ENCODE assay signal across 8 cellular contexts in the genomic region with DNA sequence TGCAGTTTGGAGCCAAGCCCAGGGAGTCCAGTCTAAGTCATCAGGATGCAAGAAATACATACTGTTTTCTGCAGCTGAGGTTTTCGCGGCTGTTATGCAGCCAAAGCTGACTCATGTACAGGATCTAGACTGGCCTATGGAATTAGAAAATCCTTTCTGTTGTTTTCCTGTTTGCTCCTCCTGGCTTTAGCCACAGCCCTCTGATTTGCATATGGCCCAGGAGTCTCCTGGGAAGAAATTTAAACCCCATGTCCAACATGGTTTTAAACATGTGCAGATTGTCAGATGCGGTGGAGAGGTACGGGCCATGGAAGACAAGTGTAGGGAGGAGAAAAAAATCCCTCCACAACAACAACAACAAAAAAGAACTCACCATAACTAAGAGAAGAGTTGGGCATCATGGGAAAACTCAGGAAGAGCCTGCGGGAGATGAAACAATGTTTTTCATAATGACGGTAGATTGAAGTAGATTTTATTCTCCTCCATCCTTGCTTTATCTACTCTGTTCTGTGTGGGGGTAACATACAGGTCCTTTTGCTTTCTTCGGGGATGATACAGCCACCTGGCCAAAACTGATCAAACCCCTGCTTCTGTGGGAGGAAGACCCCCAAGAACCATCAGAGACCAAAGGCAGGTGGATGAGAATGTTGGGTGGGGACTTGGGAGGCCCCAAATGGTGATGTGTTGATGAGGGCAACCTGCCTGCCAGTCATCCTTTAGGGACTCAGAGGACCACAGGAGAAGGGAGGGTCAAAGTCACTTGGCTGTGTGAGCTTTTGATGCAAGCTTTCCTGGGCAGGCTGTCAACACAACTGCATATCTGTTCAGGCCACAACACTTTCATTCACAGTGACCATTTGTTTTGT. TPM values are rescaled to one million over a fixed set of nuclear protein-coding genes. Genes with fewer than 3 reads are reported as not detected.
A peak's percentile ranks its signal among the peaks of the same experiment; 100 is the strongest.
DNase-seq lines count a peak whose midpoint lies in the region; ATAC-seq and TF ChIP-seq lines count a peak whose summit lies in the region.

No MANE protein-coding gene starts in this region.

- POLR2A ChIA-PET in Caco-2 (lab: Charles Lee): no interaction called here

- H3K4me1 ChIP-seq in Caco-2: no peaks in the 10 kb centered on the region

- CTCF ChIA-PET in Caco-2 (lab: Charles Lee): no interaction called here

- H3K9me3 ChIP-seq in Caco-2: no peaks in the 10 kb centered on the region

- H3K27ac Mint-ChIP-seq in Caco-2 (ENCODE audit: unreplicated experiment): peak overlapping the region; percentile 89
- H3K27ac Mint-ChIP-seq in activated naive CD4-positive, alpha-beta T cell treated with anti-CD3 and anti-CD28 coated beads, Interleukin-2, amount 50 U/mL, for 72 hours: peak overlapping the region; percentile 2 to 94

- peak in 1 of 2 donors; percentile 57 for ATAC-seq in activated naive CD4-positive, alpha-beta T cell treated with anti-CD3 and anti-CD28 coated beads, Interleukin-2, amount 50 U/mL, for 72 hours
- ATAC-seq in HG02884 (IDR thresholded peaks at IDR 0.05; ENCODE audit: unreplicated experiment) (no peak), GM21825 (IDR thresholded peaks at IDR 0.05; ENCODE audit: unreplicated experiment) (no peak), HG03280 (IDR thresholded peaks at IDR 0.05; ENCODE audit: unreplicated experiment) (no peak)

- no peaks in the 10 kb centered on the region for H3K27me3 ChIP-seq in Caco-2 (replicated peaks; ENCODE audit: control insufficient read depth, insufficient read depth, low read length)

- intact Hi-C loops in Caco-2 (cut with micrococcal nuclease; ENCODE audit: unreplicated experiment): no loop called here

- no peaks in the 10 kb centered on the region for H3K4me1 Mint-ChIP-seq in Caco-2 (ENCODE audit: low read depth, unreplicated experiment)

- no peak overlapping the region for H3K4me3 Mint-ChIP-seq in Caco-2 (ENCODE audit: unreplicated experiment)

- H3K36me3 ChIP-seq in Caco-2 (ENCODE audit: control insufficient read depth, insufficient read depth, low read length): no peaks in the 10 kb centered on the region

- TF ChIP-seq CTCF in Caco-2 (IDR thresholded peaks at IDR 0.05; ENCODE audit: insufficient read depth in 1 of 2, low read depth in 1 of 2, low read length in 1 of 2, severe bottlenecking in 1 of 2, unreplicated experiment in 1 of 2): no peak

- DNase-seq in Caco-2 (peak; percentile 25 to 67), HPDE6-E6E7 (ENCODE audit: extremely low spot score) (peak; percentile 91), islet precursor cell (peak; percentile 94)
- no peak for DNase-seq in activated naive CD4-positive, alpha-beta T cell treated with anti-CD3 and anti-CD28 coated beads, Interleukin-2, amount 50 U/mL, for 72 hours (ENCODE audit: low spot score in 2 of 2)
- DNase-seq in stimulated activated CD4-positive, alpha-beta T cell treated with anti-CD3 and anti-CD28 coated beads, Interleukin-4, amount 100 ng/mL, for 4 hours: no peak

- no peaks in the 10 kb centered on the region for H3K27me3 Mint-ChIP-seq in Caco-2 (ENCODE audit: insufficient read depth, unreplicated experiment)

- H3K4me3 ChIP-seq in Caco-2 (ENCODE audit: low read depth, low read length): no peak overlapping the region

- TSS peak; percentile 59 for BruUV-seq in Caco-2 (replicated peaks; lab: Mats Ljungman, UMichigan)

- no peaks in the 10 kb centered on the region for H3K9me3 Mint-ChIP-seq in Caco-2 (ENCODE audit: unreplicated experiment)
- H3K9me3 Mint-ChIP-seq in activated naive CD4-positive, alpha-beta T cell treated with anti-CD3 and anti-CD28 coated beads, Interleukin-2, amount 50 U/mL, for 72 hours: no peaks in the 10 kb centered on the region

- no peaks in the 10 kb centered on the region for H3K36me3 Mint-ChIP-seq in Caco-2 (ENCODE audit: insufficient read depth, unreplicated experiment)
- peaks cover 0 to 5% of the 10 kb centered on the region in 2 donors for H3K36me3 Mint-ChIP-seq in activated naive CD4-positive, alpha-beta T cell treated with anti-CD3 and anti-CD28 coated beads, Interleukin-2, amount 50 U/mL, for 72 hours

RNA-seq across cellular contexts. Expression of gene GNA12, which starts 29.8 kb away (rescaled TPM):
- 59.3 and 63.8 TPM in 2 replicates for total RNA-seq in Caco-2 (2022)
- total RNA-seq in activated naive CD4-positive, alpha-beta T cell treated with anti-CD3 and anti-CD28 coated beads, Interleukin-2, amount 50 U/mL, for 72 hours: 10 to 100 TPM; 16.7 to 19.8 TPM

Comparison
In these comparisons a context has a peak if more than half of its experiments do, and no peak if none do; other contexts are left out.
1. DNase-seq: peak in Caco-2 (2 of 2), HPDE6-E6E7 (single experiment) and islet precursor cell (single experiment); none in activated naive CD4-positive, alpha-beta T cell treated with anti-CD3 and anti-CD28 coated beads, Interleukin-2, amount 50 U/mL, for 72 hours (0 of 2) and stimulated activated CD4-positive, alpha-beta T cell treated with anti-CD3 and anti-CD28 coated beads, Interleukin-4, amount 100 ng/mL, for 4 hours (0 of 2).